ENCODE assay signal across 11 cellular contexts in the genomic region with DNA sequence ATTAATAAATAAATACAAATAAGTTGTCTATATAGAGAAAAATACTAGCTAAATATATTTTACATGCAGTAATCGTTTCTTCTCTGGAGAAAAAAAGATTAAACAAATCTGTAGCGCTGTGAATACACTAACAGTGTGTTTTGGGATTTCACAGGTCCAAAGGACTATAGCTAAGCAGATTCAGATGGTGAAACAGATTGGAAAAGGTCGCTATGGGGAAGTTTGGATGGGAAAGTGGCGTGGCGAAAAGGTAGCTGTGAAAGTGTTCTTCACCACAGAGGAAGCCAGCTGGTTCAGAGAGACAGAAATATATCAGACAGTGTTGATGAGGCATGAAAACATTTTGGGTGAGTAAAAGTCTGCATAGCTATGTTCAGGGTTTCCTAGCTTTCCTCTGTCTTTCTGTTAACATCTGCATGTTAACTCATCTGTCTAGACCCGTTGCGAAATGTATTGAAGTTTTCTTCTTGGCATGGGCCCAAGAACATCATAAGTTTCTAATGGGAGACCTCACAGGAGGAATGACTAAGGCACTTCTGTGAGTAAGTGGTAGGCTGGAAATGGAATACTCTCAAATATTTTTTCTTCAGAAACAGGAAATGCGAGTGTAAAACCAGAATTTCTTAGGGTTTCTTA.
A peak's percentile ranks its signal among the peaks of the same experiment; 100 is the strongest.
DNase-seq lines count a peak whose midpoint lies in the region; ATAC-seq, FAIRE-seq and TF ChIP-seq lines count a peak whose summit lies in the region.
"Had no signal": no experiment of that assay in that cellular context is flagged by ENCODE, and none has a peak within 500 bp of the region (broad histone marks: within the 10 kb centered on the region; RNA-seq: fewer than 3 reads in every experiment).

No MANE protein-coding gene starts in this region.

- no peak for TF ChIP-seq CTCF in K562 (IDR thresholded peaks at IDR 0.05 in 2 of 3, conservative IDR thresholded peaks at IDR 0.05 in 1 of 3; ENCODE audit: insufficient read depth in 2 of 3, low read depth in 1 of 3, low read length in 3 of 3)
- TF ChIP-seq CTCF in HepG2 (CRISPR knock-in tag; IDR thresholded peaks at IDR 0.05): no peak
- TF ChIP-seq CTCF in testis (IDR thresholded peaks at IDR 0.05): no peak

- no peaks in the 10 kb centered on the region for H3K9me1 ChIP-seq in K562 (ENCODE audit: control insufficient read depth, insufficient read depth, low read length)

- H3K9me3 ChIP-seq in K562 (replicated peaks; ENCODE audit: control insufficient read depth, insufficient read depth, low read depth, low read length): no peaks in the 10 kb centered on the region
- no peaks in the 10 kb centered on the region for H3K9me3 ChIP-seq in HepG2 (ENCODE audit: low read length)
- H3K9me3 ChIP-seq in testis: no peaks in the 10 kb centered on the region
- H3K9me3 ChIP-seq: ovary had no signal

- DNase-seq in AG08395 (ENCODE audit: low spot score) (peak; percentile 87), HT-29 (ENCODE audit: low spot score) (peak; percentile 79), K562 (ENCODE audit: extremely low read depth in 1 of 4, low spot score in 3 of 4) (peak in 2 of 4 experiments; percentile 13 to 55), HepG2 (ENCODE audit: low spot score) (no peak), testis (no peak)
- no peak for DNase-seq in activated CD4-positive, alpha-beta T cell treated with anti-CD3 and anti-CD28 coated beads for 4 hours
- DNase-seq: activated naive CD4-positive, alpha-beta T cell treated with anti-CD3 and anti-CD28 coated beads for 36 hours; Karpas-422 had no signal

- H2AFZ ChIP-seq in K562 (ENCODE audit: low read depth, low read length) (no peak overlapping the region), HepG2 (ENCODE audit: low read length) (no peak overlapping the region)

- CTCF ChIA-PET in K562 (lab: Yijun Ruan, JAX; ENCODE audit: low intra/inter-chr PET ratio) (no interaction called here), HepG2 (lab: Yijun Ruan, JAX; ENCODE audit: low intra/inter-chr PET ratio, low total read pairs) (no interaction called here)

- intact Hi-C loops in K562 (cut with micrococcal nuclease): loop anchor here (5.0 to 10.0 kb wide), 2 partner anchors 385 to 503 kb away; no protein-coding TSS in a partner anchor
- intact Hi-C loops in HepG2 (cut with micrococcal nuclease; ENCODE audit: unreplicated experiment): no loop called here
- intact Hi-C loops in testis (cut with DNase I; ENCODE audit: low total_unique reads): no loop called here

- ATAC-seq in K562 (peak; percentile 70), HepG2 (no peak), HG02642 (IDR thresholded peaks at IDR 0.05; ENCODE audit: poor library complexity, unreplicated experiment) (no peak), HG02678 (IDR thresholded peaks at IDR 0.05; ENCODE audit: unreplicated experiment) (no peak)

- H3K79me2 ChIP-seq in K562 (ENCODE audit: control insufficient read depth, insufficient read depth, low read length) (no peaks in the 10 kb centered on the region), HepG2 (ENCODE audit: insufficient read depth, low read length) (no peaks in the 10 kb centered on the region)

- 0% methylated on average over 8 of the region's 8 CpGs for whole genome bisulfite sequencing in K562 (ENCODE audit: insufficient coverage, low coverage, missing lambda C conversion rate)
- 7% methylated on average over 8 of the region's 8 CpGs for WGBS in HepG2 (ENCODE audit: low lambda C conversion rate)
- 66 to 67% methylated on average over 8 of the region's 8 CpGs for WGBS in testis, 2 donors

- H3K27ac ChIP-seq in K562 (ENCODE audit: extremely low read depth, low read depth, low read length) (no peak overlapping the region), HepG2 (ENCODE audit: extremely low read length, insufficient read depth, low read length) (no peak overlapping the region), testis (no peak overlapping the region)
- H3K27ac ChIP-seq: ovary had no signal

- H4K20me1 ChIP-seq in K562 (replicated peaks; ENCODE audit: control insufficient read depth, insufficient read depth, low read length): no peaks in the 10 kb centered on the region
- no peaks in the 10 kb centered on the region for H4K20me1 ChIP-seq in HepG2 (ENCODE audit: insufficient read depth, low read length)

- in situ Hi-C loops in K562 (cut with MboI): no loop called here
- in situ Hi-C loops in HepG2 (cut with HindIII; ENCODE audit: extremely low pct_ligation_motif_present, low pct_unique_long_range_greater_than_20kb): loop anchor here (10.0 kb wide), 1 partner anchor 505 kb away; no protein-coding TSS in a partner anchor

- H3K4me2 ChIP-seq in K562 (ENCODE audit: insufficient read depth, low read length): no peak overlapping the region
- no peak overlapping the region for H3K4me2 ChIP-seq in HepG2 (ENCODE audit: low read depth, low read length)

- peak; percentile 52 for FAIRE-seq in K562 (lab: Jason Lieb, UNC)
- no peak for FAIRE-seq in HepG2 (lab: Jason Lieb, UNC)

- no peaks in the 10 kb centered on the region for H3K4me1 ChIP-seq in K562 (replicated peaks in 1 of 2; ENCODE audit: control insufficient read depth in 2 of 2, insufficient read depth in 2 of 2, low read length in 2 of 2)
- no peaks in the 10 kb centered on the region for H3K4me1 ChIP-seq in HepG2 (ENCODE audit: insufficient read depth, low read length)
- no peaks in the 10 kb centered on the region for H3K4me1 ChIP-seq in testis

- H3K27me3 ChIP-seq in K562 (ENCODE audit: control insufficient read depth in 2 of 2, insufficient read depth in 2 of 2, low read length in 2 of 2) (no peaks in the 10 kb centered on the region), HepG2 (ENCODE audit: control insufficient read depth in 1 of 2, insufficient read depth in 2 of 2, low read length in 2 of 2) (no peaks in the 10 kb centered on the region; a peak in 1 of 5 replicates), testis (no peaks in the 10 kb centered on the region)
- H3K27me3 ChIP-seq: ovary had no signal

- TF ChIP-seq EP300 in K562 (IDR thresholded peaks at IDR 0.05; ENCODE audit: low read length) (no peak), HepG2 (IDR thresholded peaks at IDR 0.05; ENCODE audit: low read depth in 2 of 2, low read length in 2 of 2) (no peak), HepG2 (CRISPR knock-in tag; IDR thresholded peaks at IDR 0.05; ENCODE audit: borderline replicate concordance) (no peak)

- no TSS peak for BruUV-seq in K562 (replicated peaks; lab: Mats Ljungman, UMichigan)
- no TSS peak for BruUV-seq in HepG2 (replicated peaks; lab: Mats Ljungman, UMichigan)

- no peak for TF ChIP-seq POLR2A in K562 (conservative IDR thresholded peaks at IDR 0.05)
- TF ChIP-seq POLR2A in HepG2 (IDR thresholded peaks at IDR 0.05; ENCODE audit: insufficient read depth in 1 of 2, low read depth in 2 of 2, low read length in 2 of 2): no peak
- no peak for TF ChIP-seq POLR2A in testis (IDR thresholded peaks at IDR 0.05)

- POLR2A ChIA-PET in K562 (lab: Yijun Ruan, JAX): no interaction called here
- POLR2A ChIA-PET in HepG2 (lab: Yijun Ruan, JAX): no interaction called here

- H3K4me3 ChIP-seq in K562: no peak overlapping the region
- H3K4me3 ChIP-seq in HepG2 (replicated peaks in 1 of 3; ENCODE audit: insufficient read depth in 1 of 3, low read depth in 2 of 3, low read length in 3 of 3): no peak overlapping the region
- H3K4me3 ChIP-seq in testis: no peak overlapping the region
- H3K4me3 ChIP-seq: ovary had no signal

- no peaks in the 10 kb centered on the region for H3K36me3 ChIP-seq in K562 (ENCODE audit: control insufficient read depth, insufficient read depth, low read length)
- H3K36me3 ChIP-seq in HepG2 (replicated peaks in 1 of 2; ENCODE audit: control insufficient read depth in 1 of 2, insufficient read depth in 2 of 2, low read length in 2 of 2): no peaks in the 10 kb centered on the region
- H3K36me3 ChIP-seq in testis (ENCODE audit: low read depth, missing control alignments): no peaks in the 10 kb centered on the region
- H3K36me3 ChIP-seq: ovary had no signal

- TF ChIP-seq RAD21 in K562 (CRISPR knock-in tag; conservative IDR thresholded peaks at IDR 0.05 in 1 of 2, IDR thresholded peaks at IDR 0.05 in 1 of 2): no peak
- TF ChIP-seq RAD21 in HepG2 (CRISPR knock-in tag; IDR thresholded peaks at IDR 0.05): no peak

- no peak overlapping the region for H3K9ac ChIP-seq in K562 (ENCODE audit: insufficient read depth in 1 of 2, low read depth in 2 of 2, low read length in 2 of 2)
- no peak overlapping the region for H3K9ac ChIP-seq in HepG2 (ENCODE audit: insufficient read depth, low read depth, low read length)

TF ChIP-seq in K562, 482 proteins besides CTCF, POLR2A, EP300 and RAD21 (continues in another document):
- TF ChIP-seq SUPT5H (IDR thresholded peaks at IDR 0.05) (no peak), NFIC (IDR thresholded peaks at IDR 0.05) (peak; percentile 93), FOSL1 (tag; conservative IDR thresholded peaks at IDR 0.05) (peak; percentile 47; the same call in 1 of the 2 replicates), PHF8 (IDR thresholded peaks at IDR 0.05; ENCODE audit: borderline replicate concordance, low read length) (no peak), ILK (tag; IDR thresholded peaks at IDR 0.05; ENCODE audit: borderline replicate concordance, low read depth) (no peak), COPS2 (conservative IDR thresholded peaks at IDR 0.05) (no peak), ZBTB7A (IDR thresholded peaks at IDR 0.05; ENCODE audit: borderline replicate concordance, control insufficient read depth, low read depth, low read length) (no peak), ZSCAN29 (IDR thresholded peaks at IDR 0.05) (no peak), RBM14 (IDR thresholded peaks at IDR 0.05; ENCODE audit: borderline replicate concordance, insufficient read depth, low read depth, low read length) (no peak)

TF ChIP-seq in HepG2, 621 proteins besides CTCF, POLR2A, EP300 and RAD21 (continues in another document):
- TF ChIP-seq, protein P1, sequence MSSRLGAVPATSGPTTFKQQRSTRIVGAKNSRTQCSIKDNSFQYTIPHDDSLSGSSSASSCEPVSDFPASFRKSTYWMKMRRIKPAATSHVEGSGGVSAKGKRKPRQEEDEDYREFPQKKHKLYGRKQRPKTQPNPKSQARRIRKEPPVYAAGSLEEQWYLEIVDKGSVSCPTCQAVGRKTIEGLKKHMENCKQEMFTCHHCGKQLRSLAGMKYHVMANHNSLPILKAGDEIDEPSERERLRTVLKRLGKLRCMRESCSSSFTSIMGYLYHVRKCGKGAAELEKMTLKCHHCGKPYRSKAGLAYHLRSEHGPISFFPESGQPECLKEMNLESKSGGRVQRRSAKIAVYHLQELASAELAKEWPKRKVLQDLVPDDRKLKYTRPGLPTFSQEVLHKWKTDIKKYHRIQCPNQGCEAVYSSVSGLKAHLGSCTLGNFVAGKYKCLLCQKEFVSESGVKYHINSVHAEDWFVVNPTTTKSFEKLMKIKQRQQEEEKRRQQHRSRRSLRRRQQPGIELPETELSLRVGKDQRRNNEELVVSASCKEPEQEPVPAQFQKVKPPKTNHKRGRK (CRISPR knock-in tag; IDR thresholded peaks at IDR 0.05): no peak
- TF ChIP-seq RCOR2 (CRISPR knock-in tag; IDR thresholded peaks at IDR 0.05): no peak

Comparison
In these comparisons a context has a peak if more than half of its experiments do, and no peak if none do; other contexts are left out.
1. DNase-seq: peak in AG08395 (single experiment) and HT-29 (single experiment); none in HepG2 (single experiment), testis (single experiment) and activated CD4-positive, alpha-beta T cell treated with anti-CD3 and anti-CD28 coated beads for 4 hours (0 of 2).